In the genomic region with DNA sequence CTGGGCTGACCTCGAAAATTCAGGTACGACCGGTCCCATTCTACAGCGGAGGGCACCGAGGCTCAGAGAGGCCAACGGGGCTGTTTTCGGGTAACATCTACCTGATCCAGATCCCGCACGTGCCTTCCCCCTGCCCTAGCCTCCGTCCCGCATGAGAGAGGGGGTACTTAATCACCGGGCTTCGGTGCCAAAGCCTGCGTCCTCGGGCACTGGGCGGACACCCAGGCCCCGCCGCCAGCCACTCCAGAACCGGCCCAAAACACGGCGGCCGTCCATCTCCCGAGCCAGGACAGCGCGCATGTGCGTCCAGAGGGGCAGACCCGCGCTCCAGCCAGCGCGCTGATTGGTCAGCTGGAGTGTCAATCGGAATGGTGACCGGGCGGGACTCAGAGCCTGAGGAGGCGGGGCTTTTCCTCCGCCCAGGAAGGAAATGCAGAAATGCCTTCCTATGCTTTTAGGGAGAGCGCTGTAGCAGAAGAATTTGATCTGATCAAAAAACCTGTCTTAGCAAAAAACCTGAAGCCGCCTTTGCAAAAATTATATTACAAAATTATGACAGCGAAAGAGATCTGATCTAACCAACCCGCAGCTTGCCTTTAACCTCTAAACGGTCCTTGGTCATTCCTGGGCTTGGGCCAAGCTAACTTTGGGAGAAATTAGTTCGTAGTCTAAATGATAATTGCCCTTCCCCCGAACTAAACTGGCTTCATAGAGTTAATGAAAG, we compare ENCODE assay signal across 8 cellular contexts. TPM values are rescaled to one million over a fixed set of nuclear protein-coding genes. Genes with fewer than 3 reads are reported as not detected.
DNase-seq lines count a peak whose midpoint lies in the region; ATAC-seq and TF ChIP-seq lines count a peak whose summit lies in the region.

A gene with protein sequence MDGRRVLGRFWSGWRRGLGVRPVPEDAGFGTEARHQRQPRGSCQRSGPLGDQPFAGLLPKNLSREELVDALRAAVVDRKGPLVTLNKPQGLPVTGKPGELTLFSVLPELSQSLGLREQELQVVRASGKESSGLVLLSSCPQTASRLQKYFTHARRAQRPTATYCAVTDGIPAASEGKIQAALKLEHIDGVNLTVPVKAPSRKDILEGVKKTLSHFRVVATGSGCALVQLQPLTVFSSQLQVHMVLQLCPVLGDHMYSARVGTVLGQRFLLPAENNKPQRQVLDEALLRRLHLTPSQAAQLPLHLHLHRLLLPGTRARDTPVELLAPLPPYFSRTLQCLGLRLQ (minus strand): TSS at position 294 of the 724 bp plus-strand sequence. CDS start 18 bp downstream, at position 276.

- H3K79me2 ChIP-seq in parathyroid adenoma, result no peaks in the 10 kb centered on the region

- H3K4me1 ChIP-seq in parathyroid adenoma (no peaks in the 10 kb centered on the region), tibial nerve (peaks cover 0 to 16% (median 9%) of the 10 kb centered on the region in 4 donors)

- intact Hi-C loops in Right ventricle myocardium superior (cut with DNase I), result no loop called here

- peak in 1 of 2 donors; percentile 84 for TF ChIP-seq POLR2A in tibial nerve (IDR thresholded peaks at IDR 0.05)

- H3K27ac ChIP-seq in parathyroid adenoma (peak within 1 kb of the TSS; percentile 79), tibial nerve (peak within 1 kb of the TSS; percentile 37 to 90 (median 80))

- H3K4me3 ChIP-seq in parathyroid adenoma (ENCODE audit: low read depth, low read length), result peak within 1 kb of the TSS; percentile 54
- peak within 1 kb of the TSS; percentile 60 to 85 (median 77) for H3K4me3 ChIP-seq in tibial nerve

- H3K4me2 ChIP-seq in parathyroid adenoma (ENCODE audit: low read length), result peak within 1 kb of the TSS; percentile 75

- no peak for TF ChIP-seq CTCF in GM10248 (IDR thresholded peaks at IDR 0.05; ENCODE audit: control extremely low read depth, extremely low read depth, low read depth, missing control alignments)
- no peak for TF ChIP-seq CTCF in parathyroid adenoma (IDR thresholded peaks at IDR 0.05)
- no peak for TF ChIP-seq CTCF in tibial nerve (IDR thresholded peaks at IDR 0.05)

- CTCF ChIA-PET in GM10248 (lab: Yijun Ruan, JAX), result interaction anchor here (1.0 to 2.0 kb wide), 4 partner anchors 9 to 477 kb away, joined by 3 to 4 read pairs (median 3); a partner anchor contains a TSS

- H3K36me3 ChIP-seq in parathyroid adenoma (ENCODE audit: control insufficient read depth, insufficient read depth, low read length) (no peaks in the 10 kb centered on the region), tibial nerve (peaks cover 0 to 32% (median 15%) of the 10 kb centered on the region in 3 donors)

- H3K27me3 ChIP-seq in parathyroid adenoma (ENCODE audit: control insufficient read depth, insufficient read depth, low read length) (no peaks in the 10 kb centered on the region), tibial nerve (no peaks in the 10 kb centered on the region)

- H3K36me3 Mint-ChIP-seq in activated naive CD8-positive, alpha-beta T cell treated with anti-CD3 and anti-CD28 coated beads, Interleukin-2, amount 50 U/mL, for 24 hours (ENCODE audit: low read depth), result peaks cover 14% of the 10 kb centered on the region

- no peaks in the 10 kb centered on the region for H3K27me3 Mint-ChIP-seq in activated naive CD8-positive, alpha-beta T cell treated with anti-CD3 and anti-CD28 coated beads, Interleukin-2, amount 50 U/mL, for 24 hours

- TF ChIP-seq EP300 in tibial nerve (IDR thresholded peaks at IDR 0.05), result peak in 1 of 2 donors; percentile 92

- POLR2A ChIA-PET in GM10248 (lab: Yijun Ruan, JAX), result no interaction called here

- H3K4me3 Mint-ChIP-seq in activated naive CD8-positive, alpha-beta T cell treated with anti-CD3 and anti-CD28 coated beads, Interleukin-2, amount 50 U/mL, for 24 hours, result peak within 1 kb of the TSS; percentile 96

- H3K9ac ChIP-seq in parathyroid adenoma, result no peak within 1 kb of the TSS

- peak within 1 kb of the TSS; percentile 80 for H3K27ac Mint-ChIP-seq in activated naive CD8-positive, alpha-beta T cell treated with anti-CD3 and anti-CD28 coated beads, Interleukin-2, amount 50 U/mL, for 24 hours

- 0 to 1% methylated on average over 28 to 41 of the region's 42 CpGs for WGBS in tibial nerve, 2 donors

- H3K9me3 ChIP-seq in parathyroid adenoma (ENCODE audit: control insufficient read depth, low read length) (no peaks in the 10 kb centered on the region), tibial nerve (no peaks in the 10 kb centered on the region)

- DNase-seq in GM10248 (ENCODE audit: extremely low spot score), result peak; percentile 100
- DNase-seq in NCI-H1105 (lab: John Stamatoyannopoulos, UW), result peak; percentile 77
- DNase-seq in SW480 (ENCODE audit: low spot score), result peak; percentile 83
- DNase-seq in activated naive CD8-positive, alpha-beta T cell treated with anti-CD3 and anti-CD28 coated beads, Interleukin-2, amount 50 U/mL, for 24 hours, result peak; percentile 99
- peak; percentile 99 for DNase-seq in Right ventricle myocardium superior
- peak; percentile 98 to 99 for DNase-seq in tibial nerve (ENCODE audit: low spot score in 2 of 2)

- ATAC-seq in HG02610 (IDR thresholded peaks at IDR 0.05; ENCODE audit: unreplicated experiment) (peak; percentile 98), Right ventricle myocardium superior (ENCODE audit: poor library complexity) (peak; percentile 100)
- ATAC-seq in activated naive CD8-positive, alpha-beta T cell treated with anti-CD3 and anti-CD28 coated beads, Interleukin-2, amount 50 U/mL, for 24 hours, result peak; percentile 97

- peaks cover 28% of the 10 kb centered on the region for H3K4me1 Mint-ChIP-seq in activated naive CD8-positive, alpha-beta T cell treated with anti-CD3 and anti-CD28 coated beads, Interleukin-2, amount 50 U/mL, for 24 hours

- peak within 1 kb of the TSS; percentile 89 for H2AFZ ChIP-seq in parathyroid adenoma

- H3K9me3 Mint-ChIP-seq in activated naive CD8-positive, alpha-beta T cell treated with anti-CD3 and anti-CD28 coated beads, Interleukin-2, amount 50 U/mL, for 24 hours, result no peaks in the 10 kb centered on the region

RNA-seq across cellular contexts. Expression of the gene that starts here (rescaled TPM):
- total RNA-seq in Right ventricle myocardium superior (36.3 TPM), tibial nerve (10 to 100 TPM; 37.1 to 69.7 (median 52.2) TPM)

Comparison
In these comparisons a context has a peak if more than half of its experiments do, and no peak if none do; other contexts are left out.
1. Peak in every context shown above with its lines: DNase-seq, ATAC-seq, H3K4me3 ChIP-seq and H3K27ac ChIP-seq.